ENCODE assay signal across 11 cellular contexts in genomic region chr4:26161030-26161824, GRCh38.
DNase-seq lines count a peak whose midpoint lies in the region; ATAC-seq and TF ChIP-seq lines count a peak whose summit lies in the region.
"Had no signal": no experiment of that assay in that cellular context is flagged by ENCODE, and none has a peak within 500 bp of the region (broad histone marks: within the 10 kb centered on the region; RNA-seq: fewer than 3 reads in every experiment).

No MANE protein-coding gene starts in this region.

- H3K36me3 Mint-ChIP-seq in T-helper 17 cell (ENCODE audit: low read depth) (no peaks in the 10 kb centered on the region), MCF 10A (ENCODE audit: insufficient read depth, unreplicated experiment) (peaks cover 5% of the 10 kb centered on the region), immature natural killer cell (peaks cover 0 to 3% (median 3%) of the 10 kb centered on the region in 3 donors)

- H3K27me3 Mint-ChIP-seq in T-helper 17 cell (no peaks in the 10 kb centered on the region), MCF 10A (ENCODE audit: insufficient read depth, unreplicated experiment) (no peaks in the 10 kb centered on the region), immature natural killer cell (ENCODE audit: low read depth in 3 of 3) (peaks cover 0 to 2% (median 1%) of the 10 kb centered on the region in 3 donors)

- H3K4me2 ChIP-seq in HCT116 (ENCODE audit: low read length): no peak overlapping the region

- H3K4me3 ChIP-seq in HCT116 (replicated peaks in 1 of 2; ENCODE audit: low read depth in 1 of 2, low read length in 2 of 2): no peak overlapping the region
- H3K4me3 ChIP-seq: SJSA1, thoracic aorta had no signal

- no peaks in the 10 kb centered on the region for H3K27me3 ChIP-seq in HCT116 (ENCODE audit: insufficient read depth, low read length)
- H3K27me3 ChIP-seq: SJSA1 had no signal

- peak; percentile 31 for DNase-seq in ELR (ENCODE audit: low read depth)
- no peak for DNase-seq in HCT116 (ENCODE audit: low read depth, low spot score)
- no peak for DNase-seq in T-helper 17 cell
- peak; percentile 6 for DNase-seq in midbrain (lab: John Stamatoyannopoulos, UW)
- no peak for DNase-seq in NCI-H1436 (lab: John Stamatoyannopoulos, UW)
- DNase-seq in MCF 10A (ENCODE audit: unreplicated experiment): no peak
- no peak for DNase-seq in immature natural killer cell
- DNase-seq in activated CD4-positive, CD25-positive, alpha-beta regulatory T cell treated with anti-CD3 and anti-CD28 coated beads, Interleukin-2, amount 50 U/mL, for 72 hours: no peak
- DNase-seq: right cardiac atrium had no signal

- intact Hi-C loops in HCT116 (cut with micrococcal nuclease): no loop called here
- intact Hi-C loops in MCF 10A (cut with micrococcal nuclease): no loop called here

- TF ChIP-seq RAD21 in HCT116 (IDR thresholded peaks at IDR 0.05; ENCODE audit: low read depth): peak; percentile 52

- H3K4me1 ChIP-seq in HCT116 (ENCODE audit: control insufficient read depth in 1 of 2, insufficient read depth in 2 of 2, low read length in 2 of 2): no peaks in the 10 kb centered on the region
- H3K4me1 ChIP-seq: SJSA1 had no signal

- peaks cover 2% of the 10 kb centered on the region for H3K4me1 Mint-ChIP-seq in T-helper 17 cell
- no peaks in the 10 kb centered on the region for H3K4me1 Mint-ChIP-seq in MCF 10A (ENCODE audit: insufficient read depth, unreplicated experiment)
- H3K4me1 Mint-ChIP-seq in immature natural killer cell: peaks cover 0 to 11% of the 10 kb centered on the region in 2 donors

- H3K9me3 ChIP-seq in HCT116 (ENCODE audit: control insufficient read depth in 1 of 2, insufficient read depth in 1 of 2, low read depth in 1 of 2, low read length in 2 of 2): no peaks in the 10 kb centered on the region
- no peaks in the 10 kb centered on the region for H3K9me3 ChIP-seq in T-helper 17 cell (ENCODE audit: control insufficient read depth, low read length, poor library complexity, severe bottlenecking)
- H3K9me3 ChIP-seq: SJSA1, thoracic aorta had no signal

- no peak overlapping the region for H3K9ac ChIP-seq in HCT116 (ENCODE audit: low read length)

- H3K27ac ChIP-seq in HCT116 (ENCODE audit: low read depth, low read length): no peak overlapping the region
- H3K27ac ChIP-seq: SJSA1, thoracic aorta had no signal

- H3K9me2 ChIP-seq in HCT116 (ENCODE audit: insufficient read depth): no peaks in the 10 kb centered on the region

- H3K27ac Mint-ChIP-seq in T-helper 17 cell (peak overlapping the region; percentile 8), MCF 10A (ENCODE audit: low read depth, unreplicated experiment) (no peak overlapping the region), immature natural killer cell (no peak overlapping the region)

- BruUV-seq in HCT116 (replicated peaks; lab: Mats Ljungman, UMichigan) (no TSS peak), MCF 10A (replicated peaks; lab: Mats Ljungman, UMichigan) (no TSS peak)

- RAD21 ChIA-PET in HCT116 (lab: Charles Lee; ENCODE audit: low non-redundant PET in 1 of 2, low total read pairs in 2 of 2, uncharacterized antibody in 2 of 2, unreplicated experiment in 2 of 2): no interaction called here

- peak; percentile 23 to 55 (median 32); a peak in 5 of 6 replicates for TF ChIP-seq CTCF in HCT116 (IDR thresholded peaks at IDR 0.05 in 2 of 3, conservative IDR thresholded peaks at IDR 0.05 in 1 of 3; ENCODE audit: borderline replicate concordance in 1 of 3, insufficient read depth in 1 of 3, low read depth in 2 of 3, low read length in 2 of 3)
- no peak for TF ChIP-seq CTCF in MCF 10A (IDR thresholded peaks at IDR 0.05; ENCODE audit: unreplicated experiment)

- POLR2A ChIA-PET in HCT116 (lab: Charles Lee) (interaction anchor here (2.4 kb wide), 1 partner anchor 36 kb away, joined by 9 read pairs; no protein-coding TSS in a partner anchor), MCF 10A (lab: Yijun Ruan, JAX) (interaction anchor here (1.2 kb wide), 1 partner anchor 11 kb away, joined by 3 read pairs; no protein-coding TSS in a partner anchor)

- H3K79me2 ChIP-seq in HCT116 (ENCODE audit: insufficient read depth, low read length): no peaks in the 10 kb centered on the region

- H3K4me3 Mint-ChIP-seq in T-helper 17 cell (no peak overlapping the region), MCF 10A (ENCODE audit: unreplicated experiment) (no peak overlapping the region), immature natural killer cell (no peak overlapping the region)

- no peaks in the 10 kb centered on the region for H4K20me1 ChIP-seq in HCT116 (ENCODE audit: insufficient read depth)

- H3K9me3 Mint-ChIP-seq in MCF 10A (ENCODE audit: unreplicated experiment) (no peaks in the 10 kb centered on the region), immature natural killer cell (no peaks in the 10 kb centered on the region)

- peak; percentile 93 for ATAC-seq in HCT116
- ATAC-seq in T-helper 17 cell: no peak

- H2AFZ ChIP-seq in HCT116 (ENCODE audit: low read depth, low read length, poor library complexity, severe bottlenecking): no peak overlapping the region

- no peaks in the 10 kb centered on the region for H3K36me3 ChIP-seq in HCT116 (ENCODE audit: control insufficient read depth in 1 of 2, insufficient read depth in 2 of 2, low read length in 2 of 2)
- H3K36me3 ChIP-seq: SJSA1, thoracic aorta had no signal

- CTCF ChIA-PET in HCT116 (lab: Charles Lee): interaction anchor here (0.6 to 1.9 kb wide), 18 partner anchors 9 to 251 kb away, joined by 3 to 9 read pairs (median 4); no protein-coding TSS in a partner anchor
- CTCF ChIA-PET in MCF 10A (lab: Yijun Ruan, JAX): interaction anchor here (0.6 to 1.4 kb wide), 2 partner anchors 33 to 66 kb away, joined by 3 read pairs; no protein-coding TSS in a partner anchor

- no peak for TF ChIP-seq POLR2A in HCT116 (IDR thresholded peaks at IDR 0.05; ENCODE audit: borderline replicate concordance, extremely low read depth, insufficient read depth, insufficient read length)

TF ChIP-seq in HCT116, 20 proteins besides CTCF, POLR2A, EP300 and RAD21:
- TF ChIP-seq SIN3A (IDR thresholded peaks at IDR 0.05; ENCODE audit: low read depth) (no peak), ZFX (IDR thresholded peaks at IDR 0.05) (no peak), CBX3 (IDR thresholded peaks at IDR 0.05; ENCODE audit: low read depth) (no peak)

Comparison
In these comparisons a context has a peak if more than half of its experiments do, and no peak if none do; other contexts are left out.
1. DNase-seq: peak in ELR (single experiment) and midbrain (single experiment); none in HCT116 (single experiment), T-helper 17 cell (0 of 3), NCI-H1436 (single experiment), MCF 10A (single experiment), immature natural killer cell (0 of 3) and activated CD4-positive, CD25-positive, alpha-beta regulatory T cell treated with anti-CD3 and anti-CD28 coated beads, Interleukin-2, amount 50 U/mL, for 72 hours (single experiment).